1 cellular context compared by ENCODE assay signal in genomic region chr7:120052884-120053382, GRCh38.
TF ChIP-seq lines count a peak whose summit lies in the region.

No MANE protein-coding gene starts in this region.

TF ChIP-seq in GM23338, 12 proteins besides CTCF, POLR2A, EP300 and RAD21 (continued from another document):
- TF ChIP-seq ZNF462 (CRISPR knock-in tag; IDR thresholded peaks at IDR 0.05), result no peak
- no peak for TF ChIP-seq NANOG (IDR thresholded peaks at IDR 0.05; ENCODE audit: borderline replicate concordance)
- no peak for TF ChIP-seq ETS1 (IDR thresholded peaks at IDR 0.05)
TF ChIP-seq in GM23338: peak in this region for 0.
